Comparison of ENCODE assay signal across 8 cellular contexts in genomic region chr6:27864906-27865883, GRCh38. TPM values are rescaled to one million over a fixed set of nuclear protein-coding genes. Genes with fewer than 3 reads are reported as not detected.
DNase-seq lines count a peak whose midpoint lies in the region; ATAC-seq, FAIRE-seq and TF ChIP-seq lines count a peak whose summit lies in the region.

No MANE protein-coding gene starts in this region.

- intact Hi-C loops in dendritic cell treated with granulocyte-macrophage colony-stimulating factor and Interleukin-4, amounts not matched to agents 40 ng/mL and 50 ng/mL, for 4 days (cut with micrococcal nuclease) = loop anchor here (1.0 to 2.0 kb wide), 3 partner anchors 8 to 30 kb away; a partner anchor contains a TSS

- DNase-seq in BJ (ENCODE audit: low read depth) (peak; percentile 93), GM19239 (ENCODE audit: insufficient read length, low spot score) (peak; percentile 56), NCI-H446 treated with DMSO at 0.1 percent for 48 hours (lab: John Stamatoyannopoulos, UW) (peak; percentile 59), left lobe of liver (ENCODE audit: low spot score) (peak; percentile 71)
- DNase-seq in activated CD4-positive, alpha-beta T cell treated with anti-CD3 and anti-CD28 coated beads for 24 hours (ENCODE audit: low read depth in 2 of 2) = peak; percentile 50 to 51
- peak; percentile 43 for DNase-seq in stimulated activated CD4-positive, alpha-beta T cell treated with anti-CD3 and anti-CD28 coated beads, Interleukin-4, amount 100 ng/mL, for 1 hour

- ATAC-seq in HG03432 (IDR thresholded peaks at IDR 0.05; ENCODE audit: unreplicated experiment) = peak; percentile 57
- peak; percentile 85 for ATAC-seq in left lobe of liver

- H3K27me3 ChIP-seq in BJ (ENCODE audit: control insufficient read depth, insufficient read depth, low read length) = no peaks in the 10 kb centered on the region

- no peaks in the 10 kb centered on the region for H3K9me3 Mint-ChIP-seq in dendritic cell treated with granulocyte-macrophage colony-stimulating factor and Interleukin-4, amounts not matched to agents 40 ng/mL and 50 ng/mL, for 4 days

- peaks cover 53% of the 10 kb centered on the region for H3K4me1 Mint-ChIP-seq in dendritic cell treated with granulocyte-macrophage colony-stimulating factor and Interleukin-4, amounts not matched to agents 40 ng/mL and 50 ng/mL, for 4 days (ENCODE audit: low read depth)

- peak overlapping the region; percentile 89 for H3K4me3 Mint-ChIP-seq in dendritic cell treated with granulocyte-macrophage colony-stimulating factor and Interleukin-4, amounts not matched to agents 40 ng/mL and 50 ng/mL, for 4 days

- POLR2A ChIA-PET in BJ (lab: Charles Lee) = interaction anchor here (0.6 to 2.9 kb wide), 8 partner anchors 25 to 1741 kb away, joined by 4 to 28 read pairs (median 10); a partner anchor contains a TSS

- TF ChIP-seq CTCF in BJ (IDR thresholded peaks at IDR 0.05; ENCODE audit: insufficient read depth, low read depth, low read length) = no peak

- FAIRE-seq in GM19239 (lab: Jason Lieb, UNC) = peak; percentile 97

- CTCF ChIA-PET in BJ (lab: Yijun Ruan, JAX) = interaction anchor here (0.9 to 3.3 kb wide), 6 partner anchors 9 to 28 kb away, joined by 3 to 13 read pairs (median 3); a partner anchor contains a TSS

- peaks cover 6% of the 10 kb centered on the region for H3K36me3 Mint-ChIP-seq in dendritic cell treated with granulocyte-macrophage colony-stimulating factor and Interleukin-4, amounts not matched to agents 40 ng/mL and 50 ng/mL, for 4 days (ENCODE audit: low read depth)

- no peaks in the 10 kb centered on the region for H3K36me3 ChIP-seq in BJ (ENCODE audit: control insufficient read depth, insufficient read depth, low read length)

- peak overlapping the region; percentile 60 for H3K4me3 ChIP-seq in BJ (ENCODE audit: low read depth, low read length)

- peak overlapping the region; percentile 98 for H3K27ac Mint-ChIP-seq in dendritic cell treated with granulocyte-macrophage colony-stimulating factor and Interleukin-4, amounts not matched to agents 40 ng/mL and 50 ng/mL, for 4 days

- peaks cover 12% of the 10 kb centered on the region for H3K27me3 Mint-ChIP-seq in dendritic cell treated with granulocyte-macrophage colony-stimulating factor and Interleukin-4, amounts not matched to agents 40 ng/mL and 50 ng/mL, for 4 days

RNA-seq across cellular contexts. Expression of gene OR2B2, which starts 47.0 kb away (rescaled TPM):
- not detected in 2 replicates for polyA plus RNA-seq in BJ (2011; rRNA removed)
- not detected in 2 replicates for polyA minus RNA-seq in BJ (2011; rRNA and poly(A)+ RNA removed)
- total RNA-seq in left lobe of liver = not detected

Comparison
In these comparisons a context has a peak if more than half of its experiments do, and no peak if none do; other contexts are left out.
1. Peak in every context shown above with its lines: DNase-seq, ATAC-seq and H3K4me3 ChIP-seq.
2. DNase-seq: peak in every context shown above with its lines; median percentile 93 in BJ; 71 in left lobe of liver; 59 in NCI-H446 treated with DMSO at 0.1 percent for 48 hours; 56 in GM19239; 50 in activated CD4-positive, alpha-beta T cell treated with anti-CD3 and anti-CD28 coated beads for 24 hours; 43 in stimulated activated CD4-positive, alpha-beta T cell treated with anti-CD3 and anti-CD28 coated beads, Interleukin-4, amount 100 ng/mL, for 1 hour.